ENCODE assay signal across 22 cellular contexts in the genomic region with DNA sequence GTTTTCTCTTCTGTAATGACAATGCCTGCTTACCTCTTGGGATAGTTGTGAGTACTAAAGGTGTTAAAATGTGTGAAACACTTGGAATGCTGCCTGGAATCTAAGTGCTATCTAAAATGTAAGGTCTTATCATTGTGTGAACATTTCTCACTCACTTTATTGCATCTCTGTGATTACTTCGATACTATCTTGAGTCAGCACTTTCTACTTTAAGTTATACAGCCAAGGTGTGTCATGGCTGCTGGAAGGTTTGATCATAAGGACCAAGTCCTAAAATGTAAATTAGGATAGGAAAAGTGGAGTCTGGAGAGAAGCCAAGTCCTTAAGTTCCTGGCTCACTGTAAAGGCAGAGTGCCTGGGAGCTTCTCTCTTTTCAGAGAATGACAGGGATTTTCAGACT. TPM values are rescaled to one million over a fixed set of nuclear protein-coding genes. Genes with fewer than 3 reads are reported as not detected.
DNase-seq lines count a peak whose midpoint lies in the region; ATAC-seq and TF ChIP-seq lines count a peak whose summit lies in the region.
"Had no signal": no experiment of that assay in that cellular context is flagged by ENCODE, and none has a peak within 500 bp of the region (broad histone marks: within the 10 kb centered on the region; RNA-seq: fewer than 3 reads in every experiment).

No MANE protein-coding gene starts in this region.

- intact Hi-C loops in colonic mucosa (cut with DNase I): no loop called here

- no peak overlapping the region for H3K4me2 ChIP-seq in osteoblast (ENCODE audit: insufficient read depth, low read length)
- H3K4me2 ChIP-seq: PC-9 had no signal

- H3K4me3 ChIP-seq in colonic mucosa (no peak overlapping the region), osteoblast (ENCODE audit: insufficient read depth, low read length) (no peak overlapping the region)
- H3K4me3 ChIP-seq: lung, PC-9, psoas muscle, SJCRH30, thyroid gland had no signal

- peak; percentile 36 for DNase-seq in EL
- DNase-seq in M059J (ENCODE audit: low read depth): peak; percentile 78
- peak; percentile 36 for DNase-seq in colonic mucosa
- peak; percentile 9 for DNase-seq in osteoblast (ENCODE audit: insufficient read length, low spot score, missing footprints)
- no peak for DNase-seq in ecto neural progenitor cell (ENCODE audit: low spot score)
- DNase-seq in MV-4-11 (lab: John Stamatoyannopoulos, UW): no peak
- DNase-seq: activated CD4-positive, alpha-beta T cell treated with anti-CD3 and anti-CD28 coated beads for 4 hours; activated naive CD4-positive, alpha-beta T cell; activated T-cell treated with anti-CD3 and anti-CD28 coated beads, Interleukin-2, amount 50 U/mL, for 4 hours; AML-193; caudate nucleus; foreskin melanocyte; hypothalamus; NCI-H1694; PC-9; psoas muscle; SJCRH30; stimulated activated CD4-positive, alpha-beta T cell treated with anti-CD3 and anti-CD28 coated beads, Interleukin-4, amount 100 ng/mL, for 1 hour; thyroid gland had no signal

- H3K4me1 ChIP-seq in colonic mucosa (no peaks in the 10 kb centered on the region), osteoblast (ENCODE audit: insufficient read depth, low read length) (peaks cover 5% of the 10 kb centered on the region)
- H3K4me1 ChIP-seq: psoas muscle, SJCRH30, thyroid gland had no signal

- H3K27me3 ChIP-seq in colonic mucosa: no peaks in the 10 kb centered on the region
- no peaks in the 10 kb centered on the region for H3K27me3 ChIP-seq in osteoblast (ENCODE audit: insufficient read depth, low read length)
- H3K27me3 ChIP-seq: SJCRH30, thyroid gland had no signal

- TF ChIP-seq CTCF in colonic mucosa (IDR thresholded peaks at IDR 0.05): no peak
- no peak for TF ChIP-seq CTCF in osteoblast (IDR thresholded peaks at IDR 0.05; ENCODE audit: extremely low read depth, low read depth, low read length)

- no peaks in the 10 kb centered on the region for H3K79me2 ChIP-seq in osteoblast (ENCODE audit: insufficient read depth, low read length)

- H3K27ac ChIP-seq in colonic mucosa: no peak overlapping the region
- no peak overlapping the region for H3K27ac ChIP-seq in osteoblast (ENCODE audit: low read depth, low read length)
- H3K27ac ChIP-seq: PC-9, psoas muscle, SJCRH30, thyroid gland had no signal

- no peak for ATAC-seq in GM19467 (IDR thresholded peaks at IDR 0.05; ENCODE audit: unreplicated experiment)
- ATAC-seq: activated T-cell treated with anti-CD3 and anti-CD28 coated beads, Interleukin-2, amount 50 U/mL, for 4 hours; psoas muscle had no signal

- no peak overlapping the region for H3K9ac ChIP-seq in colonic mucosa (ENCODE audit: low read depth in 2 of 2, low read length in 2 of 2)

- H3K36me3 ChIP-seq in colonic mucosa (no peaks in the 10 kb centered on the region), osteoblast (ENCODE audit: insufficient read depth, low read length) (no peaks in the 10 kb centered on the region)
- H3K36me3 ChIP-seq: SJCRH30, thyroid gland had no signal

- H3K9me3 ChIP-seq in colonic mucosa: no peaks in the 10 kb centered on the region
- no peaks in the 10 kb centered on the region for H3K9me3 ChIP-seq in osteoblast (ENCODE audit: low read depth, low read length)
- H3K9me3 ChIP-seq: psoas muscle, SJCRH30, thyroid gland had no signal

- no peaks in the 10 kb centered on the region for H4K20me1 ChIP-seq in osteoblast (ENCODE audit: insufficient read depth, low read length)

- H2AFZ ChIP-seq in osteoblast (ENCODE audit: low read length): no peak overlapping the region
- H2AFZ ChIP-seq: PC-9 had no signal

RNA-seq across cellular contexts. Expression of gene GLYATL2, which starts 12.3 kb away (rescaled TPM):
- 6.3 and 14.5 TPM in 2 replicates for total RNA-seq in M059J (2014; rRNA removed; shearing (Covaris generic))
- under 1 TPM in 1 of 2 donors, not detected in 1; 0.22 TPM for total RNA-seq in colonic mucosa
- 1.1 and 1.8 TPM in 2 replicates for total RNA-seq in osteoblast
- total RNA-seq: activated CD8-positive, alpha-beta memory T cell treated with anti-CD3 and anti-CD28 coated beads for 36 hours; activated T-cell treated with anti-CD3 and anti-CD28 coated beads, Interleukin-2, amount 50 U/mL, for 4 hours; PC-9; psoas muscle; SJCRH30 had no signal

Comparison
In these comparisons a context has a peak if more than half of its experiments do, and no peak if none do; other contexts are left out.
1. DNase-seq: peak in EL (single experiment), M059J (single experiment), colonic mucosa (single experiment) and osteoblast (single experiment); none in ecto neural progenitor cell (single experiment) and MV-4-11 (single experiment).